In the genomic region with DNA sequence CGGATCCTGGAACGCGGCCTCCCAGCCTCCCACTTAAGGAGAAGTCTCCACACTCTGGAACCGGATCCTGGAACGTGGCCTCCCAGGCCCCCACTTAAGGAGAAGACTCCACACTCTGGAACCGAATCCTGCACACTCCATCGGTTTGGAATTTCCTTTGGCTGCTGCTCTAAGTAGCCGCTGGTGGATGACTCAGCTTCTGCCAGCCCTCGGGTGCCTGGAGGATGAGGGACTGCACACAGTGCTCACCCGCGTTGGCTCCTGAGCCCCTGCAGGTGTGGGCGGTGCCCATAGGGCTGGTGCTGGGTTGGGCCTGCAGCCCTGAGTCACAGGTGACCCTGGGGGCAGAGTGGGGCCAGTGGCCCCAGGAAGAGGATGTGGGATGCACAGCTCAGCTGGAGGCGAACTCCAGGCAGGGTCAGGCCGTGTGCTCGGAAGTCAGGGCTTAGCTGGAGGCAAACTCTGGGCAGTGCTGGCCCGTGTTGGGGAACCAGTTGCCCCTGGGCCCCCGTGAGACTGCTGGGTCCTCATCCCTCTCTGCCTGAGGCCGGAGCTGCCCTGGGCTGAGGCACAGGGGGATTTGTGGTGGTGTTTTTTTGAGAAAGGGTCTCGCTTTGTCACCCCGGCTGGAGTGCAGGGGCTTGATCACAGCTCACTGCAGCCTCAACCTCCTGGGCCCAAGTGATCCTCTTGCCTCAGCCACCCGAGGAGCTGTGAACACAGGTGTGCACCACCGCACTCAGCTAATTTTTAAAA, we compare ENCODE assay signal across 1 cellular context.
TF ChIP-seq lines count a peak whose summit lies in the region.

No MANE protein-coding gene starts in this region.

TF ChIP-seq in GM23338, 12 proteins besides CTCF, POLR2A, EP300 and RAD21 (continued from another document):
- TF ChIP-seq ZNF462 (CRISPR knock-in tag; IDR thresholded peaks at IDR 0.05), result no peak
- no peak for TF ChIP-seq ZNF114 (CRISPR knock-in tag; IDR thresholded peaks at IDR 0.05)
- TF ChIP-seq STAT1 (IDR thresholded peaks at IDR 0.05; ENCODE audit: unreplicated experiment), result no peak
- no peak for TF ChIP-seq REST (IDR thresholded peaks at IDR 0.05; ENCODE audit: unreplicated experiment)
- TF ChIP-seq EZH2phosphoT487 (IDR thresholded peaks at IDR 0.05; ENCODE audit: unreplicated experiment), result no peak
- TF ChIP-seq POLR2AphosphoS5 (IDR thresholded peaks at IDR 0.05; ENCODE audit: low read depth), result no peak
- no peak for TF ChIP-seq ZNF331 (CRISPR knock-in tag; IDR thresholded peaks at IDR 0.05; ENCODE audit: low read depth)
